9 cellular contexts compared by ENCODE assay signal in genomic region chr11:57288771-57289579, GRCh38. TPM values are rescaled to one million over a fixed set of nuclear protein-coding genes. Genes with fewer than 3 reads are reported as not detected.
DNase-seq lines count a peak whose midpoint lies in the region; ATAC-seq and TF ChIP-seq lines count a peak whose summit lies in the region.
"Had no signal": no experiment of that assay in that cellular context is flagged by ENCODE, and none has a peak within 500 bp of the region (broad histone marks: within the 10 kb centered on the region; RNA-seq: fewer than 3 reads in every experiment).

No MANE protein-coding gene starts in this region.

- H3K27me3 Mint-ChIP-seq in neural crest cell (ENCODE audit: low read depth) = no peaks in the 10 kb centered on the region
- peaks cover 0 to 10% (median 9%) of the 10 kb centered on the region in 5 donors for H3K27me3 Mint-ChIP-seq in naive thymus-derived CD8-positive, alpha-beta T cell

- no peaks in the 10 kb centered on the region for H3K36me3 Mint-ChIP-seq in neural crest cell (ENCODE audit: low read depth)
- no peaks in the 10 kb centered on the region for H3K36me3 Mint-ChIP-seq in naive thymus-derived CD8-positive, alpha-beta T cell

- H3K4me3 Mint-ChIP-seq in neural crest cell = peak overlapping the region; percentile 13
- H3K4me3 Mint-ChIP-seq in naive thymus-derived CD8-positive, alpha-beta T cell = no peak overlapping the region

- in situ Hi-C loops in Caki2 (cut with HindIII; ENCODE audit: low pct_unique_long_range_greater_than_20kb, low sequenced_read_pairs) = no loop called here

- peak; percentile 9 for DNase-seq in Caki2 (ENCODE audit: low read depth)
- peak; percentile 64 for DNase-seq in NCI-H1105 treated with DMSO at 0.1 percent for 48 hours (lab: John Stamatoyannopoulos, UW)
- peak; percentile 97 for DNase-seq in dermis blood vessel endothelial cell
- peak; percentile 38 for DNase-seq in neural crest cell (ENCODE audit: low read depth, low spot score)
- no peak for DNase-seq in globus pallidus (ENCODE audit: low spot score)
- DNase-seq in naive thymus-derived CD8-positive, alpha-beta T cell = no peak
- DNase-seq in NK-92 (lab: John Stamatoyannopoulos, UW; ENCODE audit: unreplicated experiment) = no peak
- DNase-seq: effector CD4-positive, alpha-beta T cell had no signal

- H3K4me1 Mint-ChIP-seq in neural crest cell = peaks cover 30% of the 10 kb centered on the region
- H3K4me1 Mint-ChIP-seq in naive thymus-derived CD8-positive, alpha-beta T cell = no peaks in the 10 kb centered on the region

- TF ChIP-seq CTCF in neural crest cell (conservative IDR thresholded peaks at IDR 0.05) = no peak

- peaks cover 3% of the 10 kb centered on the region for H3K9me3 Mint-ChIP-seq in neural crest cell
- H3K9me3 Mint-ChIP-seq in naive thymus-derived CD8-positive, alpha-beta T cell = no peaks in the 10 kb centered on the region

- peak overlapping the region; percentile 95 for H3K27ac Mint-ChIP-seq in neural crest cell (ENCODE audit: unreplicated experiment)
- no peak overlapping the region for H3K27ac Mint-ChIP-seq in naive thymus-derived CD8-positive, alpha-beta T cell

- no peak for ATAC-seq in naive thymus-derived CD8-positive, alpha-beta T cell
- no peak for ATAC-seq in GM19463 (IDR thresholded peaks at IDR 0.05; ENCODE audit: unreplicated experiment)

- POLR2A ChIA-PET in naive thymus-derived CD8-positive, alpha-beta T cell (lab: Charles Lee) = no interaction called here

RNA-seq across cellular contexts. Expression of gene TNKS1BP1, which starts 35.8 kb away (rescaled TPM):
- 56.6 and 70.7 TPM in 2 replicates for total RNA-seq in Caki2 (2014; rRNA removed; shearing (Covaris generic); ENCODE audit: low replicate concordance)
- total RNA-seq in dermis blood vessel endothelial cell = 74.3 and 79.6 TPM in 2 replicates
- 105 and 114 TPM in 2 replicates for total RNA-seq in neural crest cell
- total RNA-seq in naive thymus-derived CD8-positive, alpha-beta T cell = 10 to 100 TPM; 18.8 to 20.9 TPM
- polyA plus RNA-seq in naive thymus-derived CD8-positive, alpha-beta T cell = 1 to 10 TPM in 2 of 3 donors, under 1 TPM in 1; 0.97 to 6.7 (median 2.5) TPM

RNA-seq across cellular contexts. Expression of gene SSRP1, which starts 46.7 kb away (rescaled TPM):
- 85.5 and 147 TPM in 2 replicates for total RNA-seq in Caki2 (2014; rRNA removed; shearing (Covaris generic); ENCODE audit: low replicate concordance)
- 58.9 and 160 TPM in 2 replicates for total RNA-seq in dermis blood vessel endothelial cell
- 280 TPM in 2 replicates for total RNA-seq in neural crest cell
- total RNA-seq in naive thymus-derived CD8-positive, alpha-beta T cell = 10 to 100 TPM; 72.7 to 74.5 TPM
- 10 to 100 TPM; 35.9 to 41.0 (median 38.0) TPM for polyA plus RNA-seq in naive thymus-derived CD8-positive, alpha-beta T cell

RNA-seq across cellular contexts. Expression of gene P2RX3, which starts 49.2 kb away (rescaled TPM):
- total RNA-seq in Caki2 (2014; rRNA removed; shearing (Covaris generic); ENCODE audit: low replicate concordance) = not detected in 2 replicates
- total RNA-seq in dermis blood vessel endothelial cell (not detected in 2 replicates), neural crest cell (14.3 and 15.5 TPM in 2 replicates)
- total RNA-seq in naive thymus-derived CD8-positive, alpha-beta T cell = not detected
- not detected for polyA plus RNA-seq in naive thymus-derived CD8-positive, alpha-beta T cell

RNA-seq across cellular contexts. Expression of gene APLNR, which starts 51.9 kb away (rescaled TPM):
- total RNA-seq in Caki2 (2014; rRNA removed; shearing (Covaris generic); ENCODE audit: low replicate concordance) = not detected in 2 replicates
- total RNA-seq in dermis blood vessel endothelial cell = 3.0 and 19.6 TPM in 2 replicates
- total RNA-seq in neural crest cell = 3.0 and 3.9 TPM in 2 replicates
- not detected for total RNA-seq in naive thymus-derived CD8-positive, alpha-beta T cell
- polyA plus RNA-seq in naive thymus-derived CD8-positive, alpha-beta T cell = not detected

Comparison
In these comparisons a context has a peak if more than half of its experiments do, and no peak if none do; other contexts are left out.
1. DNase-seq: peak in Caki2 (single experiment), NCI-H1105 treated with DMSO at 0.1 percent for 48 hours (single experiment), dermis blood vessel endothelial cell (single experiment) and neural crest cell (single experiment); none in globus pallidus (single experiment), naive thymus-derived CD8-positive, alpha-beta T cell (0 of 10) and NK-92 (single experiment).
2. RNA of gene P2RX3, which starts 49.2 kb away (total RNA-seq): 14.3 to 15.5 TPM in neural crest cell; not detected in naive thymus-derived CD8-positive, alpha-beta T cell, not detected in Caki2 and not detected in dermis blood vessel endothelial cell; every median in the first group is over 10 times any median in the second.